In genomic region chr1:103761896-103762295, GRCh38 we compare ENCODE assay signal across 30 cellular contexts. TPM values are rescaled to one million over a fixed set of nuclear protein-coding genes. Genes with fewer than 3 reads are reported as not detected.
DNase-seq lines count a peak whose midpoint lies in the region; ATAC-seq, FAIRE-seq and TF ChIP-seq lines count a peak whose summit lies in the region.
"Had no signal": no experiment of that assay in that cellular context is flagged by ENCODE, and none has a peak within 500 bp of the region (broad histone marks: within the 10 kb centered on the region; RNA-seq: fewer than 3 reads in every experiment).

No MANE protein-coding gene starts in this region.

- no peaks in the 10 kb centered on the region for H3K27me3 Mint-ChIP-seq in HFFc6 (ENCODE audit: insufficient read depth)
- H3K27me3 Mint-ChIP-seq: CD4-positive, alpha-beta memory T cell; CD4-positive, CD25-positive, alpha-beta regulatory T cell; CD8-positive, alpha-beta memory T cell had no signal

- H3K4me3 Mint-ChIP-seq in HFFc6 = no peak overlapping the region
- H3K4me3 Mint-ChIP-seq: CD14-positive monocyte; CD4-positive, alpha-beta memory T cell; CD8-positive, alpha-beta memory T cell had no signal

- H3K27ac Mint-ChIP-seq in HFFc6 = no peak overlapping the region
- H3K27ac Mint-ChIP-seq: CD14-positive monocyte; CD4-positive, alpha-beta memory T cell; CD4-positive, CD25-positive, alpha-beta regulatory T cell; CD8-positive, alpha-beta memory T cell had no signal

- H3K9me3 Mint-ChIP-seq in HFFc6 = peaks cover 28% of the 10 kb centered on the region

- in situ Hi-C loops in KBM-7 (cut with MboI; ENCODE audit: low pct_unique_long_range_greater_than_20kb, low sequenced_read_pairs) = no loop called here

- H3K4me1 Mint-ChIP-seq in HFFc6 (ENCODE audit: low read depth) = no peaks in the 10 kb centered on the region
- H3K4me1 Mint-ChIP-seq: CD14-positive monocyte; CD4-positive, alpha-beta memory T cell; CD4-positive, CD25-positive, alpha-beta regulatory T cell; CD8-positive, alpha-beta memory T cell had no signal

- no peak for FAIRE-seq in frontal cortex (lab: Jason Lieb, UNC)
- FAIRE-seq: A204.1, GM12878, GM12892, GM19239 had no signal

- no peaks in the 10 kb centered on the region for H3K36me3 Mint-ChIP-seq in HFFc6 (ENCODE audit: low read depth)
- H3K36me3 Mint-ChIP-seq: CD14-positive monocyte; CD4-positive, alpha-beta memory T cell; CD4-positive, CD25-positive, alpha-beta regulatory T cell; CD8-positive, alpha-beta memory T cell had no signal

- ATAC-seq in HG03378 (IDR thresholded peaks at IDR 0.05; ENCODE audit: unreplicated experiment) = peak; percentile 55
- ATAC-seq: GM12878 had no signal

- no peak for TF ChIP-seq CTCF in HFFc6 (IDR thresholded peaks at IDR 0.05)

- DNase-seq in NOMO-1 treated with DMSO at 0.1 percent for 48 hours (lab: John Stamatoyannopoulos, UW; ENCODE audit: unreplicated experiment) (peak; percentile 35), NOMO-1 treated with dmso at 0.1 percent for 144 hours (lab: John Stamatoyannopoulos, UW; ENCODE audit: unreplicated experiment) (no peak), MV-4-11 (lab: John Stamatoyannopoulos, UW) (peak; percentile 39), frontal cortex (ENCODE audit: low spot score in 2 of 2) (no peak), KBM-7 (no peak), HFFc6 (no peak)
- DNase-seq: 8988T; ACHN; BE2C; C1 segment of cervical spinal cord; CD4-positive, alpha-beta memory T cell; CD4-positive, CD25-positive, alpha-beta regulatory T cell; CD8-positive, alpha-beta memory T cell; COR-L47; DMS 273 treated with DMSO at 0.1 percent for 48 hours; DMS153; DMS53; DMS79; DND-41; EL; GDM1 had no signal

RNA-seq across cellular contexts. Expression of gene AMY1C, which starts 12.2 kb away (rescaled TPM):
- total RNA-seq in frontal cortex = not detected
- not detected for total RNA-seq in HFFc6 (2021; fragmentation: NEBNext Ultra II Directional; extraction: Animal tissue kit (Norgen Biotek cat#: 25700))
- total RNA-seq: A673; CD4-positive, alpha-beta memory T cell; CD4-positive, CD25-positive, alpha-beta regulatory T cell; CD8-positive, alpha-beta memory T cell; Daoy; G401 had no signal

Comparison
In these comparisons a context has a peak if more than half of its experiments do, and no peak if none do; other contexts are left out.
1. DNase-seq: peak in NOMO-1 treated with DMSO at 0.1 percent for 48 hours (single experiment) and MV-4-11 (single experiment); none in NOMO-1 treated with dmso at 0.1 percent for 144 hours (single experiment), frontal cortex (0 of 2), KBM-7 (single experiment) and HFFc6 (single experiment).